14 cellular contexts compared by ENCODE assay signal in genomic region chr3:47430606-47431005, GRCh38. TPM values are rescaled to one million over a fixed set of nuclear protein-coding genes. Genes with fewer than 3 reads are reported as not detected.
DNase-seq lines count a peak whose midpoint lies in the region; ATAC-seq and TF ChIP-seq lines count a peak whose summit lies in the region.
"Had no signal": no experiment of that assay in that cellular context is flagged by ENCODE, and none has a peak within 500 bp of the region (broad histone marks: within the 10 kb centered on the region; RNA-seq: fewer than 3 reads in every experiment).

No MANE protein-coding gene starts in this region.

- peak; percentile 36 for DNase-seq in NCI-H82 (lab: John Stamatoyannopoulos, UW)
- no peak for DNase-seq in NCI-H82 treated with DMSO at 0.1 percent for 48 hours (lab: John Stamatoyannopoulos, UW; ENCODE audit: unreplicated experiment)
- DNase-seq in glutamatergic neuron, result no peak
- DNase-seq in substantia nigra (lab: John Stamatoyannopoulos, UW), result no peak
- no peak for DNase-seq in chondrocyte (ENCODE audit: low spot score)
- DNase-seq in cortex of kidney (lab: John Stamatoyannopoulos, UW), result no peak
- DNase-seq in left lobe of liver (ENCODE audit: low spot score), result no peak
- DNase-seq: Caco-2, NCI-H187 treated with DMSO at 0.1 percent for 48 hours, Peyer's patch had no signal

- H3K27ac Mint-ChIP-seq in glutamatergic neuron (ENCODE audit: unreplicated experiment) (peak overlapping the region; percentile 77), chondrocyte (ENCODE audit: unreplicated experiment) (no peak overlapping the region)

- H3K36me3 Mint-ChIP-seq in glutamatergic neuron (ENCODE audit: unreplicated experiment) (peaks cover 4% of the 10 kb centered on the region), chondrocyte (ENCODE audit: low read depth) (peaks cover 28% of the 10 kb centered on the region)

- TF ChIP-seq CTCF in VCaP (conservative IDR thresholded peaks at IDR 0.05) (no peak), glutamatergic neuron (IDR thresholded peaks at IDR 0.05; ENCODE audit: partially characterized antibody, unreplicated experiment) (no peak), chondrocyte (IDR thresholded peaks at IDR 0.05) (no peak)

- H3K27ac ChIP-seq in VCaP, result peak overlapping the region; percentile 24; the same call in 1 of the 2 replicates
- H3K27ac ChIP-seq in substantia nigra (ENCODE audit: low read depth, low read length, poor library complexity, severe bottlenecking), result peak overlapping the region; percentile 31
- H3K27ac ChIP-seq: 22Rv1; BLaER1 treated with 17β-estradiol and CSF1 and Interleukin-3, amounts not matched to agents 10 nM and 100 nM; KMS-11; Peyer's patch had no signal

- no peaks in the 10 kb centered on the region for H3K27me3 Mint-ChIP-seq in glutamatergic neuron (ENCODE audit: unreplicated experiment)
- no peaks in the 10 kb centered on the region for H3K27me3 Mint-ChIP-seq in chondrocyte (ENCODE audit: low read depth)

- ATAC-seq in left lobe of liver, result no peak

- H3K9me3 Mint-ChIP-seq in glutamatergic neuron (ENCODE audit: unreplicated experiment) (peaks cover 2% of the 10 kb centered on the region), chondrocyte (ENCODE audit: low read depth) (no peaks in the 10 kb centered on the region)

- H3K4me1 Mint-ChIP-seq in glutamatergic neuron (ENCODE audit: low read depth, unreplicated experiment) (peaks cover 12% of the 10 kb centered on the region), chondrocyte (ENCODE audit: low read depth) (no peaks in the 10 kb centered on the region)

- H3K4me3 Mint-ChIP-seq in glutamatergic neuron (ENCODE audit: unreplicated experiment), result peak overlapping the region; percentile 24
- no peak overlapping the region for H3K4me3 Mint-ChIP-seq in chondrocyte (ENCODE audit: unreplicated experiment)

RNA-seq across cellular contexts. Expression of gene SCAP, which starts 45.1 kb away (rescaled TPM):
- total RNA-seq in glutamatergic neuron (ENCODE audit: unreplicated experiment), result 82.7 TPM
- 47.3 to 79.8 TPM (median 49.7 TPM) in 3 replicates for total RNA-seq in chondrocyte
- total RNA-seq in left lobe of liver, result 92.3 TPM

RNA-seq across cellular contexts. Expression of gene PTPN23, which starts 49.8 kb away (rescaled TPM):
- total RNA-seq in glutamatergic neuron (ENCODE audit: unreplicated experiment) (71.0 TPM), chondrocyte (43.5 to 49.5 TPM (median 47.8 TPM) in 3 replicates), left lobe of liver (20.4 TPM)
